In genomic region chr3:33256249-33256648, GRCh38 we compare ENCODE assay signal across 29 cellular contexts. TPM values are rescaled to one million over a fixed set of nuclear protein-coding genes. Genes with fewer than 3 reads are reported as not detected.
"Had no signal": no experiment of that assay in that cellular context is flagged by ENCODE, and none has a peak within 500 bp of the region (broad histone marks: within the 10 kb centered on the region; RNA-seq: fewer than 3 reads in every experiment).

No MANE protein-coding gene starts in this region.

- H3K9me2 ChIP-seq: SK-N-SH had no signal

- H3K27me3 ChIP-seq: ascending aorta, body of pancreas, Peyer's patch, SJCRH30 had no signal

- H3K27ac ChIP-seq: ascending aorta, body of pancreas, coronary artery, Peyer's patch, RWPE1, SJCRH30 had no signal

- H3K9ac ChIP-seq: SK-N-SH had no signal

- H3K9me3 ChIP-seq: ascending aorta, body of pancreas, Peyer's patch, SJCRH30, SK-N-SH had no signal

- H3K4me2 ChIP-seq: SK-N-SH had no signal

- ATAC-seq: activated CD4-positive, CD25-positive, alpha-beta regulatory T cell treated with anti-CD3 and anti-CD28 coated beads, Interleukin-2, amount 50 U/mL, for 24 hours; activated CD8-positive, alpha-beta T cell treated with anti-CD3 and anti-CD28 coated beads, Interleukin-2, amount 10 ng/mL, durations not matched to agents 7 days and 5 days; activated naive CD8-positive, alpha-beta T cell treated with anti-CD3 and anti-CD28 coated beads, Interleukin-2, amount 50 U/mL, for 24 hours; body of pancreas had no signal

- DNase-seq: activated CD4-positive, alpha-beta T cell treated with anti-CD3 and anti-CD28 coated beads for 48 hours; activated CD4-positive, alpha-beta T cell treated with anti-CD3 and anti-CD28 coated beads, Interleukin-2, amount 50 U/mL, for 4 hours; activated CD8-positive, alpha-beta memory T cell treated with anti-CD3 and anti-CD28 coated beads, Interleukin-2, amount 50 U/mL, for 48 hours; activated CD8-positive, alpha-beta T cell treated with anti-CD3 and anti-CD28 coated beads, Interleukin-2, amount 10 ng/mL, durations not matched to agents 7 days and 5 days; activated naive CD4-positive, alpha-beta T cell; activated naive CD8-positive, alpha-beta T cell treated with anti-CD3 and anti-CD28 coated beads, Interleukin-2, amount 50 U/mL, for 24 hours; activated T-cell treated with anti-CD3 and anti-CD28 coated beads, Interleukin-2, amount 50 U/mL, for 1 hour; amniotic stem cell; body of pancreas; central memory CD4-positive, alpha-beta T cell; Karpas-422; NCI-H1105 treated with DMSO at 0.1 percent for 48 hours; NCI-H146; NCI-H187 treated with DMSO at 0.1 percent for 48 hours; NCI-H2081 treated with DMSO at 0.1 percent for 48 hours; NCI-H446; NCI-H526; NK-92 treated with Interleukin-12 subunit alpha and Interleukin-12 subunit beta, amount 100 ng/mL, for 24 hours; Peyer's patch; Right ventricle myocardium superior; SJCRH30; SK-N-SH; T-helper 1 cell had no signal

- H3K4me3 ChIP-seq: ascending aorta, body of pancreas, coronary artery, Peyer's patch, SJCRH30 had no signal

- H3K4me1 ChIP-seq: ascending aorta, body of pancreas, Peyer's patch, SJCRH30 had no signal

- H3K36me3 ChIP-seq: ascending aorta, Peyer's patch, SJCRH30 had no signal

RNA-seq across cellular contexts. Expression of gene FBXL2, which starts 21.0 kb away (rescaled TPM):
- total RNA-seq: activated CD8-positive, alpha-beta T cell treated with anti-CD3 and anti-CD28 coated beads, Interleukin-2, amount 10 ng/mL, durations not matched to agents 7 days and 5 days; T-helper 2 cell treated with Interferon-gamma antibody and Interleukin-4, amounts not matched to agents 100 ng/mL and 5 ng/mL, for 36 hours had no signal

RNA-seq across cellular contexts. Expression of gene SUSD5, which starts 37.6 kb away (rescaled TPM):
- total RNA-seq: activated CD8-positive, alpha-beta T cell treated with anti-CD3 and anti-CD28 coated beads, Interleukin-2, amount 10 ng/mL, durations not matched to agents 7 days and 5 days; bronchial epithelial cell; T-helper 2 cell treated with Interferon-gamma antibody and Interleukin-4, amounts not matched to agents 100 ng/mL and 5 ng/mL, for 36 hours had no signal
